Comparison of ENCODE assay signal across 1 cellular context in the genomic region with DNA sequence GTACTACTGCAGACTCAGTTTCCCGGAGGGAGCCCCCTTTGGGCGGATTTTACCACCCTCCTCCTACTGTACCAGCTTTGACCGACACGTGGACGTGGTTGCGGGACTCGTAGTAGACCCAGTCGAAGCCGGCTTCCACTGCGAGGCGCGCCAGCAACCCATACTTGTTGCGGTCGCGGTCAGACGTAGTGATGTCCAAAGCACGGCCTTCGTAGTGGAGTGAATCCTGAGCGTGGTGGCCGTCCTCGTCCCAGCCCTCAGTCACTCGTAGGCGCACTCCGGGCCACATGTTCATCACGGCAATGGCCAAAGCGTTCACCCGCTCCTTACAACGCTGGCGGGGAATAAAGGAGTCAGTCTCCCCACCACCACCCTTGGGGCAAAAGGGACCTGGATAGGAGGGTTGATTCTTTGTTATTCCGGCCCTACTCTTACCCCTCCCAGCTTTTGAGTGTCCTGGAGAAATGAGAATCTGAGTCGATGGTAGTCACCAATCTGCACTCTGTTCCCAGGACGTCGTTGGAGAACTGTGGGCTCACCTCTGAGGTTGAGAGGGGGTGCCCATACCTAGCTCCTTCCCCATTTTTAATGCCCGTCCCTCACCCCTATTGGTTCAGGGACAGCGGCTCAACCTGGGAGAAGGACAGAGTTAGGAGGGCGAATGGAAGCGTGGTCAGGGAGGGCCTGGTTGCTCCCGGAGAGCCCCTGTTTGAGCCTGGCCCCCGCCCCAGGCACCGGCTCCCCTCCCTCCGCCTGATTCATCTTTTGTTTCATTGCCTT.
TF ChIP-seq lines count a peak whose summit lies in the region.

No MANE protein-coding gene starts in this region.

TF ChIP-seq in IMR-90, 13 proteins besides CTCF, POLR2A, EP300 and RAD21:
- TF ChIP-seq, protein P1, sequence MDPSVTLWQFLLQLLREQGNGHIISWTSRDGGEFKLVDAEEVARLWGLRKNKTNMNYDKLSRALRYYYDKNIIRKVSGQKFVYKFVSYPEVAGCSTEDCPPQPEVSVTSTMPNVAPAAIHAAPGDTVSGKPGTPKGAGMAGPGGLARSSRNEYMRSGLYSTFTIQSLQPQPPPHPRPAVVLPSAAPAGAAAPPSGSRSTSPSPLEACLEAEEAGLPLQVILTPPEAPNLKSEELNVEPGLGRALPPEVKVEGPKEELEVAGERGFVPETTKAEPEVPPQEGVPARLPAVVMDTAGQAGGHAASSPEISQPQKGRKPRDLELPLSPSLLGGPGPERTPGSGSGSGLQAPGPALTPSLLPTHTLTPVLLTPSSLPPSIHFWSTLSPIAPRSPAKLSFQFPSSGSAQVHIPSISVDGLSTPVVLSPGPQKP (IDR thresholded peaks at IDR 0.05; ENCODE audit: borderline replicate concordance, low read depth, low read length): no peak
- TF ChIP-seq MAZ (IDR thresholded peaks at IDR 0.05; ENCODE audit: borderline replicate concordance, low read depth, low read length) (no peak), RCOR1 (IDR thresholded peaks at IDR 0.05; ENCODE audit: insufficient replicate concordance, low read length) (no peak), FOS (IDR thresholded peaks at IDR 0.05; ENCODE audit: low read depth, low read length) (no peak), CHD1 (IDR thresholded peaks at IDR 0.05; ENCODE audit: low read depth, low read length) (no peak), NFE2L2 (IDR thresholded peaks at IDR 0.05; ENCODE audit: low read depth, low read length) (no peak), SMC3 (IDR thresholded peaks at IDR 0.05; ENCODE audit: low read depth, low read length) (no peak), MXI1 (IDR thresholded peaks at IDR 0.05; ENCODE audit: borderline replicate concordance, low read depth, low read length) (no peak), CEBPB (IDR thresholded peaks at IDR 0.05; ENCODE audit: low read depth, low read length) (no peak), MAFK (IDR thresholded peaks at IDR 0.05; ENCODE audit: low read depth, low read length) (no peak), RFX5 (IDR thresholded peaks at IDR 0.05; ENCODE audit: low read depth, low read length) (no peak), BHLHE40 (IDR thresholded peaks at IDR 0.05; ENCODE audit: low read depth, low read length) (no peak)
- TF ChIP-seq, protein P2, sequence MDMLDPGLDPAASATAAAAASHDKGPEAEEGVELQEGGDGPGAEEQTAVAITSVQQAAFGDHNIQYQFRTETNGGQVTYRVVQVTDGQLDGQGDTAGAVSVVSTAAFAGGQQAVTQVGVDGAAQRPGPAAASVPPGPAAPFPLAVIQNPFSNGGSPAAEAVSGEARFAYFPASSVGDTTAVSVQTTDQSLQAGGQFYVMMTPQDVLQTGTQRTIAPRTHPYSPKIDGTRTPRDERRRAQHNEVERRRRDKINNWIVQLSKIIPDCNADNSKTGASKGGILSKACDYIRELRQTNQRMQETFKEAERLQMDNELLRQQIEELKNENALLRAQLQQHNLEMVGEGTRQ (IDR thresholded peaks at IDR 0.05; ENCODE audit: low read depth, low read length): no peak
TF ChIP-seq in IMR-90: peak in this region for 0.
